In genomic region chr12:131723532-131723931, GRCh38 we compare ENCODE assay signal across 31 cellular contexts. TPM values are rescaled to one million over a fixed set of nuclear protein-coding genes. Genes with fewer than 3 reads are reported as not detected.
DNase-seq lines count a peak whose midpoint lies in the region; ATAC-seq and TF ChIP-seq lines count a peak whose summit lies in the region.
"Had no signal": no experiment of that assay in that cellular context is flagged by ENCODE, and none has a peak within 500 bp of the region (broad histone marks: within the 10 kb centered on the region; RNA-seq: fewer than 3 reads in every experiment).

No MANE protein-coding gene starts in this region.

- peaks cover 82% of the 10 kb centered on the region for H3K36me3 Mint-ChIP-seq in activated T-helper 2 cell treated with anti-CD3 and anti-CD28 coated beads, Interferon-gamma antibody, Interleukin-2, Interleukin-4, amounts not matched to agents 10 μg/mL and 5 μg/mL and 100 μg/mL, durations not matched to agents 14 hours and 24 hours and 36 hours (ENCODE audit: low read depth)
- H3K36me3 Mint-ChIP-seq in T-cell, result peaks cover 62% of the 10 kb centered on the region

- H3K4me1 Mint-ChIP-seq in activated T-helper 2 cell treated with anti-CD3 and anti-CD28 coated beads, Interferon-gamma antibody, Interleukin-2, Interleukin-4, amounts not matched to agents 10 μg/mL and 5 μg/mL and 100 μg/mL, durations not matched to agents 14 hours and 24 hours and 36 hours (ENCODE audit: low read depth), result peaks cover 15% of the 10 kb centered on the region
- H3K4me1 Mint-ChIP-seq in T-cell, result peaks cover 7 to 14% (median 7%) of the 10 kb centered on the region in 3 donors

- peaks cover 63% of the 10 kb centered on the region for H3K79me2 ChIP-seq in osteoblast (ENCODE audit: insufficient read depth, low read length)

- DNase-seq in activated T-helper 2 cell treated with anti-CD3 and anti-CD28 coated beads, Interferon-gamma antibody, Interleukin-2, Interleukin-4, amounts not matched to agents 10 μg/mL and 5 μg/mL and 100 μg/mL, durations not matched to agents 14 hours and 24 hours and 36 hours (ENCODE audit: low spot score), result no peak
- peak; percentile 42 for DNase-seq in osteoblast (ENCODE audit: insufficient read length, low spot score, missing footprints)
- no peak for DNase-seq in COR-L47 (lab: John Stamatoyannopoulos, UW)
- DNase-seq in T-cell, result no peak
- no peak for DNase-seq in dermis blood vessel endothelial cell
- DNase-seq: activated CD4-positive, alpha-beta T cell treated with anti-CD3 and anti-CD28 coated beads for 4 hours; activated gamma-delta T cell treated with Interleukin-2 at 50 U/mL for 16 hours; caudate nucleus; cortex of kidney; DMS153; esophagus squamous epithelium; foreskin keratinocyte; heart left ventricle; MV-4-11; NCI-H146; NCI-H446 treated with DMSO at 0.1 percent for 48 hours; NCI-H82; sigmoid colon; SJCRH30; stimulated activated CD4-positive, alpha-beta T cell treated with anti-CD3 and anti-CD28 coated beads, Interleukin-12 subunit alpha, Interleukin-12 subunit beta, amount 100 ng/mL, for 4 hours; stimulated activated CD4-positive, alpha-beta T cell treated with anti-CD3 and anti-CD28 coated beads, Interleukin-4, amount 100 ng/mL, for 1 hour; SW 1271; T-helper 9 cell had no signal

- H3K9ac ChIP-seq in HUES48 (ENCODE audit: low read depth, low read length) (peak overlapping the region; percentile 26; the same call in 1 of the 2 replicates), iPS-15b (ENCODE audit: low read depth, low read length) (peak overlapping the region; percentile 38)
- H3K9ac ChIP-seq: BLaER1 treated with 17β-estradiol and CSF1 and Interleukin-3, amounts not matched to agents 10 nM and 100 nM had no signal

- TF ChIP-seq CTCF in osteoblast (IDR thresholded peaks at IDR 0.05; ENCODE audit: extremely low read depth, low read depth, low read length), result no peak

- intact Hi-C loops in activated T-helper 2 cell treated with anti-CD3 and anti-CD28 coated beads, Interferon-gamma antibody, Interleukin-2, Interleukin-4, amounts not matched to agents 10 μg/mL and 5 μg/mL and 100 μg/mL, durations not matched to agents 14 hours and 24 hours and 36 hours (cut with micrococcal nuclease), result no loop called here

- no peaks in the 10 kb centered on the region for H3K27me3 Mint-ChIP-seq in activated T-helper 2 cell treated with anti-CD3 and anti-CD28 coated beads, Interferon-gamma antibody, Interleukin-2, Interleukin-4, amounts not matched to agents 10 μg/mL and 5 μg/mL and 100 μg/mL, durations not matched to agents 14 hours and 24 hours and 36 hours (ENCODE audit: low read depth)
- H3K27me3 Mint-ChIP-seq in T-cell, result no peaks in the 10 kb centered on the region

- POLR2A ChIA-PET in T-cell (lab: Charles Lee), result no interaction called here

- peak overlapping the region; percentile 15; the same call in 1 of the 2 replicates for H3K4me3 ChIP-seq in HUES48 (ENCODE audit: low read depth, low read length)
- H3K4me3 ChIP-seq in iPS-15b (ENCODE audit: low read depth, low read length), result no peak overlapping the region
- no peak overlapping the region for H3K4me3 ChIP-seq in osteoblast (ENCODE audit: insufficient read depth, low read length)
- H3K4me3 ChIP-seq: ascending aorta; BLaER1 treated with 17β-estradiol and CSF1 and Interleukin-3, amounts not matched to agents 10 nM and 100 nM; esophagus squamous epithelium; HAP-1; heart left ventricle; prostate gland; sigmoid colon; SJCRH30; tibial nerve had no signal

- H3K9me3 ChIP-seq in HUES48 (ENCODE audit: control insufficient read depth, insufficient read depth, low read length) (no peaks in the 10 kb centered on the region), iPS-15b (ENCODE audit: control insufficient read depth, insufficient read depth, low read length) (no peaks in the 10 kb centered on the region), osteoblast (ENCODE audit: low read depth, low read length) (no peaks in the 10 kb centered on the region)
- H3K9me3 ChIP-seq: ascending aorta; BLaER1 treated with 17β-estradiol and CSF1 and Interleukin-3, amounts not matched to agents 10 nM and 100 nM; esophagus squamous epithelium; HAP-1; heart left ventricle; prostate gland; sigmoid colon; SJCRH30; tibial nerve had no signal

- no peak overlapping the region for H2AFZ ChIP-seq in osteoblast (ENCODE audit: low read length)

- H3K4me1 ChIP-seq in HUES48 (ENCODE audit: control insufficient read depth, insufficient read depth, low read length), result peaks cover 29% of the 10 kb centered on the region
- H3K4me1 ChIP-seq in iPS-15b (ENCODE audit: control insufficient read depth, insufficient read depth, low read length), result peaks cover 12% of the 10 kb centered on the region
- H3K4me1 ChIP-seq in osteoblast (ENCODE audit: insufficient read depth, low read length), result peaks cover 10% of the 10 kb centered on the region
- H3K4me1 ChIP-seq: ascending aorta; BLaER1 treated with 17β-estradiol and CSF1 and Interleukin-3, amounts not matched to agents 10 nM and 100 nM; esophagus squamous epithelium; HAP-1; prostate gland; sigmoid colon; SJCRH30 had no signal

- H3K27me3 ChIP-seq in HUES48 (ENCODE audit: control insufficient read depth, insufficient read depth, low read length) (no peaks in the 10 kb centered on the region), iPS-15b (ENCODE audit: control insufficient read depth, insufficient read depth, low read length) (no peaks in the 10 kb centered on the region), osteoblast (ENCODE audit: insufficient read depth, low read length) (no peaks in the 10 kb centered on the region)
- H3K27me3 ChIP-seq: ascending aorta; BLaER1 treated with 17β-estradiol and CSF1 and Interleukin-3, amounts not matched to agents 10 nM and 100 nM; esophagus squamous epithelium; foreskin keratinocyte; heart left ventricle; sigmoid colon; SJCRH30; tibial nerve had no signal

- peak overlapping the region; percentile 5 for H3K27ac Mint-ChIP-seq in activated T-helper 2 cell treated with anti-CD3 and anti-CD28 coated beads, Interferon-gamma antibody, Interleukin-2, Interleukin-4, amounts not matched to agents 10 μg/mL and 5 μg/mL and 100 μg/mL, durations not matched to agents 14 hours and 24 hours and 36 hours
- H3K27ac Mint-ChIP-seq in T-cell, result no peak overlapping the region

- no peak overlapping the region for H3K4me2 ChIP-seq in osteoblast (ENCODE audit: insufficient read depth, low read length)
- H3K4me2 ChIP-seq: BLaER1 treated with 17β-estradiol and CSF1 and Interleukin-3, amounts not matched to agents 10 nM and 100 nM had no signal

- H3K9me3 Mint-ChIP-seq in activated T-helper 2 cell treated with anti-CD3 and anti-CD28 coated beads, Interferon-gamma antibody, Interleukin-2, Interleukin-4, amounts not matched to agents 10 μg/mL and 5 μg/mL and 100 μg/mL, durations not matched to agents 14 hours and 24 hours and 36 hours, result no peaks in the 10 kb centered on the region
- H3K9me3 Mint-ChIP-seq in T-cell, result no peaks in the 10 kb centered on the region

- H3K4me3 Mint-ChIP-seq in activated T-helper 2 cell treated with anti-CD3 and anti-CD28 coated beads, Interferon-gamma antibody, Interleukin-2, Interleukin-4, amounts not matched to agents 10 μg/mL and 5 μg/mL and 100 μg/mL, durations not matched to agents 14 hours and 24 hours and 36 hours (ENCODE audit: low read depth), result no peak overlapping the region
- no peak overlapping the region for H3K4me3 Mint-ChIP-seq in T-cell

- CTCF ChIA-PET in T-cell (lab: Charles Lee), result no interaction called here

- H3K36me3 ChIP-seq in HUES48 (ENCODE audit: control insufficient read depth, insufficient read depth, low read length) (peaks cover 75% of the 10 kb centered on the region), iPS-15b (ENCODE audit: control insufficient read depth, insufficient read depth, low read length) (peaks cover 32% of the 10 kb centered on the region), osteoblast (ENCODE audit: insufficient read depth, low read length) (peaks cover 64% of the 10 kb centered on the region)

- H3K27ac ChIP-seq in HUES48 (ENCODE audit: low read depth, low read length) (peak overlapping the region; percentile 95), osteoblast (ENCODE audit: low read depth, low read length) (no peak overlapping the region)
- H3K27ac ChIP-seq: ascending aorta; BLaER1 treated with 17β-estradiol and CSF1 and Interleukin-3, amounts not matched to agents 10 nM and 100 nM; esophagus squamous epithelium; foreskin keratinocyte; heart left ventricle; prostate gland; sigmoid colon; SJCRH30; tibial nerve had no signal

- ATAC-seq in T-cell (replicated peaks in 1 of 4), result no peak
- ATAC-seq: foreskin keratinocyte, heart left ventricle, left lobe of liver had no signal

- peaks cover 16% of the 10 kb centered on the region for H4K20me1 ChIP-seq in osteoblast (ENCODE audit: insufficient read depth, low read length)

RNA-seq across cellular contexts. Expression of gene SFSWAP, which starts 12.6 kb away (rescaled TPM):
- total RNA-seq in activated T-helper 2 cell treated with anti-CD3 and anti-CD28 coated beads, Interferon-gamma antibody, Interleukin-2, Interleukin-4, amounts not matched to agents 10 μg/mL and 5 μg/mL and 100 μg/mL, durations not matched to agents 14 hours and 24 hours and 36 hours, result 58.5 and 60.1 TPM in 2 replicates
- 30.1 and 31.1 TPM in 2 replicates for total RNA-seq in osteoblast
- 100 to 1,000 TPM in 4 of 5 donors, 10 to 100 TPM in 1; 95.7 to 110 (median 106) TPM for total RNA-seq in T-cell
- 16.9 and 20.6 TPM in 2 replicates for total RNA-seq in dermis blood vessel endothelial cell
